Comparison of ENCODE assay signal across 24 cellular contexts in genomic region chr11:95098826-95099225, GRCh38. TPM values are rescaled to one million over a fixed set of nuclear protein-coding genes. Genes with fewer than 3 reads are reported as not detected.
DNase-seq lines count a peak whose midpoint lies in the region; ATAC-seq, FAIRE-seq and TF ChIP-seq lines count a peak whose summit lies in the region.
"Had no signal": no experiment of that assay in that cellular context is flagged by ENCODE, and none has a peak within 500 bp of the region (broad histone marks: within the 10 kb centered on the region; RNA-seq: fewer than 3 reads in every experiment).

No MANE protein-coding gene starts in this region.

- no peak for TF ChIP-seq EP300 in K562 (IDR thresholded peaks at IDR 0.05; ENCODE audit: low read length)

- no peak for TF ChIP-seq CTCF in K562 (IDR thresholded peaks at IDR 0.05 in 2 of 3, conservative IDR thresholded peaks at IDR 0.05 in 1 of 3; ENCODE audit: insufficient read depth in 2 of 3, low read depth in 1 of 3, low read length in 3 of 3)

- H3K4me1 ChIP-seq in BLaER1: peaks cover 100% of the 10 kb centered on the region
- peaks cover 6 to 41% of the 10 kb centered on the region in 2 experiments; a peak in 4 of 5 replicates for H3K4me1 ChIP-seq in K562 (replicated peaks in 1 of 2; ENCODE audit: control insufficient read depth in 2 of 2, insufficient read depth in 2 of 2, low read length in 2 of 2)
- H3K4me1 ChIP-seq in mucosa of rectum (ENCODE audit: control insufficient read depth in 2 of 2, insufficient read depth in 2 of 2, low read length in 2 of 2): peaks cover 24 to 41% of the 10 kb centered on the region in 2 donors
- peaks cover 0 to 5% of the 10 kb centered on the region in 2 donors for H3K4me1 ChIP-seq in small intestine (ENCODE audit: control insufficient read depth in 2 of 2, insufficient read depth in 1 of 2, low read depth in 1 of 2, low read length in 1 of 2)
- H3K4me1 ChIP-seq: A549, HAP-1 had no signal

- H3K27ac ChIP-seq in BLaER1: 0 out of 2 replicates have a peak overlapping the region, but pooled peaks have one; percentile 35
- H3K27ac ChIP-seq in K562 (ENCODE audit: extremely low read depth, low read depth, low read length): no peak overlapping the region
- H3K27ac ChIP-seq in mucosa of rectum (ENCODE audit: low read depth in 2 of 2, low read length in 2 of 2): peak overlapping the region; percentile 69 to 78
- no peak overlapping the region for H3K27ac ChIP-seq in small intestine (ENCODE audit: low read depth in 1 of 2, low read length in 1 of 2)
- H3K27ac ChIP-seq: 22Rv1, A549, GM23248 had no signal

- no peak for FAIRE-seq in K562 (lab: Jason Lieb, UNC)
- FAIRE-seq in small intestine (lab: Jason Lieb, UNC): no peak
- no peak for FAIRE-seq in RCC 7860 (lab: Jason Lieb, UNC)
- FAIRE-seq: A549, GM12878, HTR-8/SVneo had no signal

- H3K27me3 ChIP-seq in BLaER1 (no peaks in the 10 kb centered on the region), K562 (ENCODE audit: control insufficient read depth in 2 of 2, insufficient read depth in 2 of 2, low read length in 2 of 2) (no peaks in the 10 kb centered on the region), mucosa of rectum (ENCODE audit: control insufficient read depth in 2 of 2, insufficient read depth in 2 of 2, low read length in 2 of 2) (no peaks in the 10 kb centered on the region), small intestine (ENCODE audit: control insufficient read depth in 2 of 2, insufficient read depth in 2 of 2, low read length in 2 of 2) (no peaks in the 10 kb centered on the region)

- no peak overlapping the region for H2AFZ ChIP-seq in K562 (ENCODE audit: low read depth, low read length)
- H2AFZ ChIP-seq: GM23248 had no signal

- H3K9me1 ChIP-seq in K562 (ENCODE audit: control insufficient read depth, insufficient read depth, low read length): no peaks in the 10 kb centered on the region

- no TSS peak for BruUV-seq in K562 (replicated peaks; lab: Mats Ljungman, UMichigan)

- TF ChIP-seq POLR2A in K562 (conservative IDR thresholded peaks at IDR 0.05): no peak

- DNase-seq in K562 (ENCODE audit: extremely low read depth in 1 of 4, low spot score in 3 of 4): no peak
- DNase-seq in small intestine: peak; percentile 69
- DNase-seq in RCC 7860 (ENCODE audit: low spot score): no peak
- DNase-seq in activated gamma-delta T cell treated with Interleukin-2 at 50 U/mL for 16 hours: no peak
- no peak for DNase-seq in glomerular visceral epithelial cell (ENCODE audit: extremely low spot score)
- DNase-seq: AML-193; CD8-positive, alpha-beta T cell; DMS 273 treated with DMSO at 0.1 percent for 48 hours; DMS53; DND-41; EL; GM23248; IMR-90 had no signal

- H3K9ac ChIP-seq in BLaER1: no peak overlapping the region
- no peak overlapping the region for H3K9ac ChIP-seq in K562 (ENCODE audit: insufficient read depth in 1 of 2, low read depth in 2 of 2, low read length in 2 of 2)
- H3K9ac ChIP-seq in mucosa of rectum (ENCODE audit: low read depth in 1 of 2, low read length in 2 of 2): peak overlapping the region in 1 of 2 donors; percentile 11
- H3K9ac ChIP-seq: GM23248 had no signal

- ATAC-seq in K562 (no peak), HG03280 (IDR thresholded peaks at IDR 0.05; ENCODE audit: unreplicated experiment) (no peak)
- ATAC-seq: A549; CD8-positive, alpha-beta T cell; GM12878 had no signal

- peaks cover 6% of the 10 kb centered on the region; the same call in 1 of the 3 replicates for H3K79me2 ChIP-seq in K562 (ENCODE audit: control insufficient read depth, insufficient read depth, low read length)

- peaks cover 63% of the 10 kb centered on the region for H3K36me3 ChIP-seq in BLaER1
- H3K36me3 ChIP-seq in K562 (ENCODE audit: control insufficient read depth, insufficient read depth, low read length): no peaks in the 10 kb centered on the region; the same call in 2 of the 3 replicates
- peaks cover 0 to 4% of the 10 kb centered on the region in 2 donors for H3K36me3 ChIP-seq in mucosa of rectum (ENCODE audit: control insufficient read depth in 2 of 2, insufficient read depth in 2 of 2, low read length in 2 of 2)
- no peaks in the 10 kb centered on the region for H3K36me3 ChIP-seq in small intestine (ENCODE audit: control insufficient read depth in 2 of 2, insufficient read depth in 2 of 2, low read length in 2 of 2)
- H3K36me3 ChIP-seq: HAP-1 had no signal

- intact Hi-C loops in K562 (cut with micrococcal nuclease): no loop called here

- H3K4me2 ChIP-seq in BLaER1: peak overlapping the region; percentile 98
- H3K4me2 ChIP-seq in K562 (ENCODE audit: insufficient read depth, low read length): peak overlapping the region; percentile 28
- H3K4me2 ChIP-seq: A549 had no signal

- 75% methylated on average over 3 of the region's 3 CpGs for WGBS in K562 (ENCODE audit: insufficient coverage, low coverage, missing lambda C conversion rate)
- 31 to 65% (median 45%) methylated on average over 3 of the region's 3 CpGs for WGBS in small intestine, 3 donors

- H4K20me1 ChIP-seq in BLaER1 (peaks cover 21% of the 10 kb centered on the region), K562 (replicated peaks; ENCODE audit: control insufficient read depth, insufficient read depth, low read length) (no peaks in the 10 kb centered on the region)

- H3K9me3 ChIP-seq in BLaER1 (no peaks in the 10 kb centered on the region; the same call in 1 of the 2 replicates), K562 (replicated peaks; ENCODE audit: control insufficient read depth, insufficient read depth, low read depth, low read length) (no peaks in the 10 kb centered on the region), mucosa of rectum (ENCODE audit: control insufficient read depth in 2 of 2, low read length in 2 of 2) (no peaks in the 10 kb centered on the region), small intestine (ENCODE audit: control insufficient read depth, low read depth) (no peaks in the 10 kb centered on the region)
- H3K9me3 ChIP-seq: A549, HAP-1 had no signal

- CTCF ChIA-PET in K562 (lab: Yijun Ruan, JAX; ENCODE audit: low intra/inter-chr PET ratio): no interaction called here

- in situ Hi-C loops in K562 (cut with MboI): no loop called here

- TF ChIP-seq RAD21 in K562 (CRISPR knock-in tag; conservative IDR thresholded peaks at IDR 0.05 in 1 of 2, IDR thresholded peaks at IDR 0.05 in 1 of 2): no peak

- H3K4me3 ChIP-seq in BLaER1 (no peak overlapping the region), K562 (no peak overlapping the region), mucosa of rectum (ENCODE audit: low read length in 2 of 2) (peak overlapping the region in 1 of 2 donors; percentile 29), small intestine (ENCODE audit: low read depth in 1 of 2, low read length in 2 of 2) (no peak overlapping the region)
- H3K4me3 ChIP-seq: A549, GM12878, GM23248, HAP-1 had no signal

- POLR2A ChIA-PET in K562 (lab: Yijun Ruan, JAX): interaction anchor here (1.1 to 6.1 kb wide), 3 partner anchors 8 to 31 kb away, joined by 4 to 37 read pairs (median 12); partner anchors contain the start of gene ENDOD1

RNA-seq across cellular contexts. Expression of gene ENDOD1, which starts 9.2 kb away (rescaled TPM):
- 11.0 and 14.5 TPM in 2 replicates for total RNA-seq in K562 (2011; cell fraction: chromatin; rRNA removed; ENCODE audit: low replicate concordance)
- total RNA-seq in K562 (2011; cell fraction: nucleolus; rRNA removed): 14.3 and 16.5 TPM in 2 replicates
- 18.3 and 21.3 TPM in 2 replicates for total RNA-seq in K562 (2011; cell fraction: nucleoplasm; rRNA removed)
- 9.8 and 10.3 TPM in 2 replicates for total RNA-seq in K562 (2014; rRNA removed)
- 11.8 and 12.2 TPM in 2 replicates for total RNA-seq in K562 (2014; rRNA removed; fragmentation: Illumina TruSeq; extraction: Trizol)
- 8.3 and 8.4 TPM in 2 replicates for total RNA-seq in K562 (2015; rRNA removed; fragmentation: Illumina TruSeq; extraction: Trizol)
- 9.7 and 10.5 TPM in 2 replicates for total RNA-seq in K562 (2021)
- 9.4 and 10.3 TPM in 2 replicates for polyA plus RNA-seq in K562 (2011; rRNA removed)
- polyA plus RNA-seq in K562 (2011; cell fraction: cytosol; rRNA removed): 5.9 and 8.7 TPM in 2 replicates
- polyA plus RNA-seq in K562 (2011; cell fraction: nucleus; rRNA removed): 5.8 and 9.7 TPM in 2 replicates
- polyA plus RNA-seq in K562 (2012): 7.6 and 8.2 TPM in 2 replicates
- 8.1 and 9.3 TPM in 2 replicates for polyA plus RNA-seq in K562 (2014; fragmentation: Illumina TruSeq; extraction: Trizol)
- 1 to 10 TPM; 4.2 to 4.4 TPM for polyA plus RNA-seq in K562 (2014; fragmentation: Nextera tagmentation; extraction: Ambion mirVana)
- polyA plus RNA-seq in K562 (2014; rRNA removed): 5.1 and 5.2 TPM in 2 replicates
- polyA minus RNA-seq in K562 (2011; rRNA and poly(A)+ RNA removed): 16.0 and 20.7 TPM in 2 replicates
- polyA minus RNA-seq in K562 (2011; cell fraction: cytosol; rRNA and poly(A)+ RNA removed): 8.1 and 8.5 TPM in 2 replicates
- polyA minus RNA-seq in K562 (2011; cell fraction: nucleus; rRNA and poly(A)+ RNA removed): 6.1 and 14.1 TPM in 2 replicates
- 10 to 100 TPM in 1 of 3 donors, 1 to 10 TPM in 2; 4.3 to 19.0 (median 5.4) TPM for polyA plus RNA-seq in small intestine

RNA-seq across cellular contexts. Expression of gene SRSF8, which starts 32.1 kb away (rescaled TPM):
- 18.0 and 21.3 TPM in 2 replicates for total RNA-seq in K562 (2011; cell fraction: chromatin; rRNA removed; ENCODE audit: low replicate concordance)
- total RNA-seq in K562 (2011; cell fraction: nucleolus; rRNA removed): 14.9 and 15.5 TPM in 2 replicates
- total RNA-seq in K562 (2011; cell fraction: nucleoplasm; rRNA removed): 18.6 and 27.9 TPM in 2 replicates
- 15.1 and 18.0 TPM in 2 replicates for total RNA-seq in K562 (2014; rRNA removed)
- 27.9 and 32.6 TPM in 2 replicates for total RNA-seq in K562 (2014; rRNA removed; fragmentation: Illumina TruSeq; extraction: Trizol)
- total RNA-seq in K562 (2015; rRNA removed; fragmentation: Illumina TruSeq; extraction: Trizol): 22.2 and 24.9 TPM in 2 replicates
- total RNA-seq in K562 (2021): 43.9 and 44.4 TPM in 2 replicates
- 50.4 and 53.4 TPM in 2 replicates for polyA plus RNA-seq in K562 (2011; rRNA removed)
- 42.0 and 46.4 TPM in 2 replicates for polyA plus RNA-seq in K562 (2011; cell fraction: cytosol; rRNA removed)
- polyA plus RNA-seq in K562 (2011; cell fraction: nucleus; rRNA removed): 19.6 and 35.2 TPM in 2 replicates
- polyA plus RNA-seq in K562 (2012): 34.9 and 41.9 TPM in 2 replicates
- polyA plus RNA-seq in K562 (2014; fragmentation: Illumina TruSeq; extraction: Trizol): 41.1 and 42.8 TPM in 2 replicates
- polyA plus RNA-seq in K562 (2014; fragmentation: Nextera tagmentation; extraction: Ambion mirVana): 10 to 100 TPM; 23.5 to 24.1 TPM
- polyA plus RNA-seq in K562 (2014; rRNA removed): 37.1 and 42.8 TPM in 2 replicates
- 27.0 and 28.4 TPM in 2 replicates for polyA minus RNA-seq in K562 (2011; rRNA and poly(A)+ RNA removed)
- polyA minus RNA-seq in K562 (2011; cell fraction: cytosol; rRNA and poly(A)+ RNA removed): 8.5 and 21.3 TPM in 2 replicates
- 8.3 and 14.8 TPM in 2 replicates for polyA minus RNA-seq in K562 (2011; cell fraction: nucleus; rRNA and poly(A)+ RNA removed)
- polyA plus RNA-seq in small intestine: 10 to 100 TPM; 29.3 to 35.9 (median 33.2) TPM

RNA-seq across cellular contexts. Expression of gene KDM4F, which starts 49.6 kb away (rescaled TPM):
- not detected in 2 replicates for total RNA-seq in K562 (2011; cell fraction: chromatin; rRNA removed; ENCODE audit: low replicate concordance)
- total RNA-seq in K562 (2011; cell fraction: nucleolus; rRNA removed): not detected in 2 replicates
- not detected in 2 replicates for total RNA-seq in K562 (2011; cell fraction: nucleoplasm; rRNA removed)
- total RNA-seq in K562 (2014; rRNA removed): not detected in 2 replicates
- not detected in 2 replicates for total RNA-seq in K562 (2014; rRNA removed; fragmentation: Illumina TruSeq; extraction: Trizol)
- total RNA-seq in K562 (2015; rRNA removed; fragmentation: Illumina TruSeq; extraction: Trizol): not detected in 2 replicates
- not detected in 2 replicates for total RNA-seq in K562 (2021)
- not detected in 2 replicates for polyA plus RNA-seq in K562 (2011; rRNA removed)
- polyA plus RNA-seq in K562 (2011; cell fraction: cytosol; rRNA removed): not detected in 2 replicates
- not detected in 2 replicates for polyA plus RNA-seq in K562 (2011; cell fraction: nucleus; rRNA removed)
- not detected in 2 replicates for polyA plus RNA-seq in K562 (2012)
- not detected in 2 replicates for polyA plus RNA-seq in K562 (2014; fragmentation: Illumina TruSeq; extraction: Trizol)
- polyA plus RNA-seq in K562 (2014; fragmentation: Nextera tagmentation; extraction: Ambion mirVana): not detected
- not detected in 2 replicates for polyA plus RNA-seq in K562 (2014; rRNA removed)
- polyA minus RNA-seq in K562 (2011; rRNA and poly(A)+ RNA removed): not detected in 2 replicates
- not detected in 2 replicates for polyA minus RNA-seq in K562 (2011; cell fraction: cytosol; rRNA and poly(A)+ RNA removed)
- polyA minus RNA-seq in K562 (2011; cell fraction: nucleus; rRNA and poly(A)+ RNA removed): not detected in 2 replicates
- not detected for polyA plus RNA-seq in small intestine
- total RNA-seq: CD8-positive, alpha-beta T cell; G401; GM12878; GM23248; H4; IMR-90 had no signal
- polyA plus RNA-seq: A549, BJ, GM12878, GM23248, IMR-90 had no signal

Comparison
In these comparisons a context has a peak if more than half of its experiments do, and no peak if none do; other contexts are left out.
1. H3K27ac ChIP-seq: peak in BLaER1 (single experiment) and mucosa of rectum (2 of 2); none in K562 (single experiment) and small intestine (0 of 2).